ENCODE assay signal across 9 cellular contexts in the genomic region with DNA sequence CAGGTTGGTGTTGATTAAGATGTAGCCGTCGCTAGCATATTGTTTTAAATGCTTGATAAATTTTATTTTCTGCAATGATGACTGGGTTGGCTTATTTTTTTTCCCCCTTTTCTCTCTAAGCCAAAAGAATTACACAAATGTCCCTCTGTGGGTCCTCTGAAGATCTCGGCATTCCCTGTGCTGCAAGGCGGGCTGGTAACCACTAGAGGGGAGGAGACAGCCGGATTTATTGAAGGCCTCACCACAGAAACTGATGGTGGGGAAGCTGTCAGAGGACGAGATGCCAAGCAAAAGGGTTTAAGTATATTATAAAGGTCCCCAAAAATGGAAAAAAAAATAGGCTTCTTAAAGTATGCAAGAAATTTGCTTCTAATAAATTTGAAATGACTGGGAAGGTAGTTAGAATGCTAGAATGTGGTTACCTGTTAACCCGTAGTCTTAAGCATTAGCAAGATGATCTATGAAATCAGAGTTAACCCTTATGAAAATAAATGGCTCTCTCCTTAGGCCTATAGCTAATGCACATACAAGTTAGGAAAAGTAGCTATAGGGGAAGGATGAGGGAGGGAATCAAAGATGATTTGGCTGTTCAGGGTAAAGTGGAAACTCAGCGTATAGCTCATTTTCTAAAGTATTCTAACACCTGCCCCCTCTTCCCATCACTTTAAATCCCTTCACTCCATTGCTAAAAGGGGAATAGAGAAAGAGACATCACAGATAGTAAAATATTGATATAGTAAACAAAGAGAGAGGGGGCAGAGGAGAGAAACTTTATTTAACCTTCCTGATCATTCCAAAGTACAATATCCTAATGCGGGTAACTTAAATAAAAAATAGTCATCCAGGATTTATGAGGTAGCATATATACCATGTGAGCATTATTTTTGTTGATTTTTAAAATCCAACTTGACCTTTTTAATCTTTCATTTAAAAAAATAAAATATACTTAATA.
A peak's percentile ranks its signal among the peaks of the same experiment; 100 is the strongest.
DNase-seq lines count a peak whose midpoint lies in the region; TF ChIP-seq lines count a peak whose summit lies in the region.
"Had no signal": no experiment of that assay in that cellular context is flagged by ENCODE, and none has a peak within 500 bp of the region (broad histone marks: within the 10 kb centered on the region; RNA-seq: fewer than 3 reads in every experiment).

No MANE protein-coding gene starts in this region.

- no peaks in the 10 kb centered on the region for H3K9me3 Mint-ChIP-seq in CD14-positive monocyte

- no peak overlapping the region for H2AFZ ChIP-seq in hepatocyte

- no peaks in the 10 kb centered on the region for H4K20me1 ChIP-seq in hepatocyte (ENCODE audit: insufficient read depth, poor library complexity, severe bottlenecking)
- H4K20me1 ChIP-seq: BLaER1 treated with 17β-estradiol and CSF1 and Interleukin-3, amounts not matched to agents 10 nM and 100 nM had no signal

- H3K4me1 Mint-ChIP-seq in CD14-positive monocyte: no peaks in the 10 kb centered on the region

- H3K27me3 Mint-ChIP-seq in CD14-positive monocyte (ENCODE audit: low read depth in 3 of 3): peaks cover 0 to 10% (median 0%) of the 10 kb centered on the region in 3 donors

- DNase-seq in NCI-H2081 (lab: John Stamatoyannopoulos, UW): peak; percentile 16 to 21
- no peak for DNase-seq in NCI-H2081 treated with DMSO at 0.1 percent for 48 hours (lab: John Stamatoyannopoulos, UW)
- peak; percentile 2 for DNase-seq in HS-5 (ENCODE audit: low read depth)
- DNase-seq in SHP77 (lab: John Stamatoyannopoulos, UW): peak; percentile 8 to 62
- DNase-seq in hepatocyte (ENCODE audit: low spot score): peak; percentile 76
- DNase-seq in thyroid gland: peak; percentile 2 to 44
- no peak for DNase-seq in CD14-positive monocyte (ENCODE audit: low spot score)
- DNase-seq in activated T-cell treated with anti-CD3 and anti-CD28 coated beads, Interleukin-2, amount 50 U/mL, for 48 hours: no peak

- TF ChIP-seq CTCF in hepatocyte (IDR thresholded peaks at IDR 0.05; ENCODE audit: poor library complexity): peak; percentile 79
- TF ChIP-seq CTCF in thyroid gland (IDR thresholded peaks at IDR 0.05): peak in 3 of 6 experiments; percentile 37 to 71 (median 56)
- no peak for TF ChIP-seq CTCF in CD14-positive monocyte (IDR thresholded peaks at IDR 0.05)

- 41% methylated on average over 9 of the region's 9 CpGs for WGBS in hepatocyte (ENCODE audit: low lambda C conversion rate, missing lambda C conversion rate)
- 42 to 45% methylated on average over 9 of the region's 9 CpGs for WGBS in thyroid gland, 2 donors

- H3K4me3 ChIP-seq in hepatocyte: no peak overlapping the region
- no peak overlapping the region for H3K4me3 ChIP-seq in thyroid gland (replicated peaks in 1 of 3)
- H3K4me3 ChIP-seq: BLaER1 treated with 17β-estradiol and CSF1 and Interleukin-3, amounts not matched to agents 10 nM and 100 nM had no signal

- H3K4me3 Mint-ChIP-seq in CD14-positive monocyte: no peak overlapping the region

- H3K36me3 Mint-ChIP-seq in CD14-positive monocyte: no peaks in the 10 kb centered on the region

- H3K4me1 ChIP-seq in hepatocyte (ENCODE audit: insufficient read depth) (no peaks in the 10 kb centered on the region), thyroid gland (no peaks in the 10 kb centered on the region)
- H3K4me1 ChIP-seq: BLaER1 treated with 17β-estradiol and CSF1 and Interleukin-3, amounts not matched to agents 10 nM and 100 nM had no signal

- no peak for TF ChIP-seq POLR2A in thyroid gland (IDR thresholded peaks at IDR 0.05)

- H3K4me2 ChIP-seq in hepatocyte: no peak overlapping the region
- H3K4me2 ChIP-seq: BLaER1 treated with 17β-estradiol and CSF1 and Interleukin-3, amounts not matched to agents 10 nM and 100 nM had no signal

- H3K27ac ChIP-seq in hepatocyte (no peak overlapping the region), thyroid gland (no peak overlapping the region)
- H3K27ac ChIP-seq: BLaER1 treated with 17β-estradiol and CSF1 and Interleukin-3, amounts not matched to agents 10 nM and 100 nM had no signal

- intact Hi-C loops in thyroid gland (cut with DNase I): no loop called here
- intact Hi-C loops in CD14-positive monocyte (cut with micrococcal nuclease): no loop called here

- no peaks in the 10 kb centered on the region for H3K9me2 ChIP-seq in hepatocyte (replicated peaks; ENCODE audit: insufficient read depth)

- H3K79me2 ChIP-seq in hepatocyte: no peaks in the 10 kb centered on the region

- no peak overlapping the region for H3K27ac Mint-ChIP-seq in CD14-positive monocyte

- H3K36me3 ChIP-seq in hepatocyte (replicated peaks; ENCODE audit: insufficient read depth, low read depth): no peaks in the 10 kb centered on the region
- no peaks in the 10 kb centered on the region for H3K36me3 ChIP-seq in thyroid gland
- H3K36me3 ChIP-seq: BLaER1 treated with 17β-estradiol and CSF1 and Interleukin-3, amounts not matched to agents 10 nM and 100 nM had no signal

- H3K9me3 ChIP-seq in hepatocyte (ENCODE audit: low read depth): no peaks in the 10 kb centered on the region
- no peaks in the 10 kb centered on the region for H3K9me3 ChIP-seq in thyroid gland
- H3K9me3 ChIP-seq: BLaER1 treated with 17β-estradiol and CSF1 and Interleukin-3, amounts not matched to agents 10 nM and 100 nM had no signal

- peaks cover 2% of the 10 kb centered on the region for H3K27me3 ChIP-seq in hepatocyte
- no peaks in the 10 kb centered on the region for H3K27me3 ChIP-seq in thyroid gland
- H3K27me3 ChIP-seq: BLaER1 treated with 17β-estradiol and CSF1 and Interleukin-3, amounts not matched to agents 10 nM and 100 nM had no signal

Comparison
In these comparisons a context has a peak if more than half of its experiments do, and no peak if none do; other contexts are left out.
1. DNase-seq: peak in NCI-H2081 (2 of 2), HS-5 (single experiment), SHP77 (2 of 2), hepatocyte (single experiment) and thyroid gland (2 of 2); none in NCI-H2081 treated with DMSO at 0.1 percent for 48 hours (single experiment), CD14-positive monocyte (single experiment) and activated T-cell treated with anti-CD3 and anti-CD28 coated beads, Interleukin-2, amount 50 U/mL, for 48 hours (0 of 2).